ENCODE assay signal across 1 cellular context in the genomic region with DNA sequence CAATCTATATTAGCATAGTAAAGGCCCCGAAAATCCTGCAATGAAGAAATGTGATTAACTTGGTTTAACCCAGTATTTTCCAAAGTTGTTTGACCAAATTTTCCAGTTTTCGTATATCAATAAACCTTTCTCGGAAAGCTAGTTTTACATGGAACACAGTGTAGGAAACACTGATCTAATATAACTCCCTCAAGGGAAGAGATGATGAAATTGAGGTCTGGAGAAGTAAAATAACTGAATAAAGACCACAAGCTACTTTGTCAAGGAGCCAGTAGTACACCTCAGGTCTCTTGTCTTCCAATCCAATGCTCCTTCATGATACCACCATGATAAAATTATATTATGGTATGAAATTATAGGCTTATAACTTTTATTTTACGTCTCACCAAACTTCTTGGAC.
TF ChIP-seq lines count a peak whose summit lies in the region.

No MANE protein-coding gene starts in this region.

TF ChIP-seq in IMR-90, 13 proteins besides CTCF, POLR2A, EP300 and RAD21 (continued from another document):
- TF ChIP-seq, protein P1, sequence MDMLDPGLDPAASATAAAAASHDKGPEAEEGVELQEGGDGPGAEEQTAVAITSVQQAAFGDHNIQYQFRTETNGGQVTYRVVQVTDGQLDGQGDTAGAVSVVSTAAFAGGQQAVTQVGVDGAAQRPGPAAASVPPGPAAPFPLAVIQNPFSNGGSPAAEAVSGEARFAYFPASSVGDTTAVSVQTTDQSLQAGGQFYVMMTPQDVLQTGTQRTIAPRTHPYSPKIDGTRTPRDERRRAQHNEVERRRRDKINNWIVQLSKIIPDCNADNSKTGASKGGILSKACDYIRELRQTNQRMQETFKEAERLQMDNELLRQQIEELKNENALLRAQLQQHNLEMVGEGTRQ (IDR thresholded peaks at IDR 0.05; ENCODE audit: low read depth, low read length), result no peak
- no peak for TF ChIP-seq BHLHE40 (IDR thresholded peaks at IDR 0.05; ENCODE audit: low read depth, low read length)
